ENCODE assay signal across 36 cellular contexts in genomic region chr10:70399177-70399576, GRCh38. TPM values are rescaled to one million over a fixed set of nuclear protein-coding genes. Genes with fewer than 3 reads are reported as not detected.
"Had no signal": no experiment of that assay in that cellular context is flagged by ENCODE, and none has a peak within 500 bp of the region (broad histone marks: within the 10 kb centered on the region; RNA-seq: fewer than 3 reads in every experiment).

No MANE protein-coding gene starts in this region.

- H3K4me3 ChIP-seq: adrenal gland, ascending aorta, body of pancreas, breast epithelium, cardiac muscle cell had no signal

- H3K9me3 ChIP-seq: adrenal gland, ascending aorta, body of pancreas, breast epithelium had no signal

- ATAC-seq: activated naive CD4-positive, alpha-beta T cell treated with anti-CD3 and anti-CD28 coated beads, Interleukin-2, amount 50 U/mL, for 72 hours; activated naive CD8-positive, alpha-beta T cell treated with anti-CD3 and anti-CD28 coated beads, Interleukin-2, amount 50 U/mL, for 24 hours; activated T-cell treated with anti-CD3 and anti-CD28 coated beads, Interleukin-2, amount 50 U/mL, for 4 hours; activated T-cell treated with anti-CD3 and anti-CD28 coated beads, Interleukin-2, amount 50 U/mL, for 72 hours; activated T-helper 17 cell treated with anti-CD3 and anti-CD28 coated beads, Interleukin-2, amount 50 U/mL, for 72 hours; body of pancreas had no signal

- H3K27ac ChIP-seq: adrenal gland, ascending aorta, body of pancreas, brain microvascular endothelial cell, breast epithelium, cardiac muscle cell had no signal

- FAIRE-seq: astrocyte, bronchial epithelial cell had no signal

- H3K27me3 ChIP-seq: adrenal gland, ascending aorta, body of pancreas, brain microvascular endothelial cell, breast epithelium, cardiac muscle cell had no signal

- H3K36me3 ChIP-seq: adrenal gland, ascending aorta, brain microvascular endothelial cell, breast epithelium, cardiac muscle cell had no signal

- DNase-seq: activated effector memory CD4-positive, alpha-beta T cell treated with anti-CD3 and anti-CD28 coated beads, Interleukin-2, amount 50 U/mL, for 16 hours; activated effector memory CD4-positive, alpha-beta T cell treated with Interleukin-2 at 50 U/mL for 16 hours; activated gamma-delta T cell; activated gamma-delta T cell treated with Interleukin-2 at 50 U/mL for 16 hours; activated naive CD4-positive, alpha-beta T cell; activated naive CD4-positive, alpha-beta T cell treated with anti-CD3 and anti-CD28 coated beads for 36 hours; activated naive CD4-positive, alpha-beta T cell treated with anti-CD3 and anti-CD28 coated beads, Interleukin-2, amount 10 ng/mL, durations not matched to agents 7 days and 5 days; activated naive CD4-positive, alpha-beta T cell treated with anti-CD3 and anti-CD28 coated beads, Interleukin-2, amount 50 U/mL, for 16 hours; activated naive CD4-positive, alpha-beta T cell treated with Interleukin-2 at 50 U/mL for 16 hours; activated naive CD8-positive, alpha-beta T cell treated with anti-CD3 and anti-CD28 coated beads for 36 hours; activated naive CD8-positive, alpha-beta T cell treated with anti-CD3 and anti-CD28 coated beads, Interleukin-2, amount 10 ng/mL, durations not matched to agents 7 days and 5 days; activated naive CD8-positive, alpha-beta T cell treated with anti-CD3 and anti-CD28 coated beads, Interleukin-2, amount 50 U/mL, for 24 hours; activated T-cell treated with anti-CD3 and anti-CD28 coated beads, Interleukin-2, amount 50 U/mL, for 24 hours; activated T-cell treated with anti-CD3 and anti-CD28 coated beads, Interleukin-2, amount 50 U/mL, for 4 hours; activated T-cell treated with anti-CD3 and anti-CD28 coated beads, Interleukin-2, amount 50 U/mL, for 48 hours; activated T-cell treated with anti-CD3 and anti-CD28 coated beads, Interleukin-2, amount 50 U/mL, for 72 hours; adrenal gland; amniotic stem cell; amygdala; anterior cingulate cortex; aorta; body of pancreas; brain microvascular endothelial cell; caudate nucleus; central memory CD4-positive, alpha-beta T cell; cerebellar nuclear complex had no signal

- H3K4me1 ChIP-seq: breast epithelium had no signal

RNA-seq across cellular contexts. Expression of gene NODAL, which starts 42.3 kb away (rescaled TPM):
- total RNA-seq: activated naive CD4-positive, alpha-beta T cell treated with anti-CD3 and anti-CD28 coated beads for 36 hours; activated naive CD4-positive, alpha-beta T cell treated with anti-CD3 and anti-CD28 coated beads, Interleukin-2, amount 50 U/mL, for 72 hours; activated naive CD8-positive, alpha-beta T cell treated with anti-CD3 and anti-CD28 coated beads for 36 hours; activated naive CD8-positive, alpha-beta T cell treated with anti-CD3 and anti-CD28 coated beads, Interleukin-2, amount 10 ng/mL, durations not matched to agents 7 days and 5 days; activated T-cell treated with anti-CD3 and anti-CD28 coated beads, Interleukin-2, amount 50 U/mL, for 4 hours; activated T-cell treated with anti-CD3 and anti-CD28 coated beads, Interleukin-2, amount 50 U/mL, for 72 hours; activated T-helper 1 cell treated with anti-CD3 and anti-CD28 coated beads, Interleukin-12 subunit alpha, Interleukin-12 subunit beta, Interleukin-2, Interleukin-4 antibody, amounts not matched to agents 30 ng/mL and 10 ng/mL and 1 ng/mL, durations not matched to agents 14 hours and 24 hours and 36 hours; activated T-helper 17 cell treated with anti-CD3 and anti-CD28 coated beads, Interleukin-2, amount 50 U/mL, for 72 hours; activated T-helper 2 cell treated with anti-CD3 and anti-CD28 coated beads, Interferon-gamma antibody, Interleukin-2, Interleukin-4, amounts not matched to agents 10 μg/mL and 5 μg/mL and 100 μg/mL, durations not matched to agents 14 hours and 24 hours and 36 hours; adrenal gland; aorta; ascending aorta; astrocyte; body of pancreas; breast epithelium; chondrocyte had no signal
- polyA plus RNA-seq: adrenal gland had no signal
